8 cellular contexts compared by ENCODE assay signal in genomic region chr10:89207181-89207800, GRCh38. TPM values are rescaled to one million over a fixed set of nuclear protein-coding genes. Genes with fewer than 3 reads are reported as not detected.
DNase-seq lines count a peak whose midpoint lies in the region; ATAC-seq and TF ChIP-seq lines count a peak whose summit lies in the region.

Gene CH25H, minus strand, starts transcription at chr10:89207317. Its CDS starts 25 bp downstream, at chr10:89207292.

- H3K27me3 ChIP-seq in CD8-positive, alpha-beta T cell (ENCODE audit: insufficient read depth, low read length) = peaks cover 12% of the 10 kb centered on the region
- H3K27me3 ChIP-seq in gastrocnemius medialis = peaks cover 15 to 40% (median 33%) of the 10 kb centered on the region in 3 donors

- TF ChIP-seq POLR2A in gastrocnemius medialis (IDR thresholded peaks at IDR 0.05) = peak in 1 of 2 donors; percentile 31

- H3K27ac ChIP-seq in CD8-positive, alpha-beta T cell (ENCODE audit: low read depth, low read length) = no peak within 1 kb of the TSS
- H3K27ac ChIP-seq in gastrocnemius medialis = peak within 1 kb of the TSS; percentile 53 to 78 (median 66)

- H3K27ac Mint-ChIP-seq in CD8-positive, alpha-beta T cell = peak within 1 kb of the TSS; percentile 62
- peak within 1 kb of the TSS; percentile 23 for H3K27ac Mint-ChIP-seq in central memory CD8-positive, alpha-beta T cell (ENCODE audit: low read depth)

- peak; percentile 39 for ATAC-seq in CD8-positive, alpha-beta T cell
- ATAC-seq in HG03175 (IDR thresholded peaks at IDR 0.05; ENCODE audit: unreplicated experiment) = peak; percentile 53
- peak; percentile 47 for ATAC-seq in central memory CD8-positive, alpha-beta T cell (replicated peaks; ENCODE audit: extremely low read depth, poor library complexity, severe bottlenecking)
- peak; percentile 64 to 65 for ATAC-seq in gastrocnemius medialis
- ATAC-seq in GM18519 (IDR thresholded peaks at IDR 0.05; ENCODE audit: low FRiP score, unreplicated experiment) = no peak

- H3K4me3 ChIP-seq in CD8-positive, alpha-beta T cell (ENCODE audit: low read depth, low read length) = peak within 1 kb of the TSS; percentile 67
- peak within 1 kb of the TSS; percentile 50 to 83 (median 53) for H3K4me3 ChIP-seq in gastrocnemius medialis

- CTCF ChIA-PET in CD8-positive, alpha-beta T cell (lab: Charles Lee) = interaction anchor here (0.5 to 5.9 kb wide), 10 partner anchors 8 to 371 kb away, joined by 3 to 42 read pairs (median 5); partner anchors contain the start of gene FAS

- in situ Hi-C loops in gastrocnemius medialis (cut with MboI; ENCODE audit: low sequenced_read_pairs in 4 of 4) = loop anchor here in 2 of 4 donors (25.0 kb wide), 1 partner anchor 370 kb away; no protein-coding TSS in a partner anchor

- no peaks in the 10 kb centered on the region for H3K9me3 ChIP-seq in CD8-positive, alpha-beta T cell (ENCODE audit: low read length)
- no peaks in the 10 kb centered on the region for H3K9me3 ChIP-seq in gastrocnemius medialis

- H3K36me3 ChIP-seq in CD8-positive, alpha-beta T cell (ENCODE audit: insufficient read depth, low read length) = no peaks in the 10 kb centered on the region
- H3K36me3 ChIP-seq in gastrocnemius medialis = no peaks in the 10 kb centered on the region

- H3K4me1 ChIP-seq in CD8-positive, alpha-beta T cell (ENCODE audit: insufficient read depth, low read length) = peaks cover 19% of the 10 kb centered on the region
- H3K4me1 ChIP-seq in gastrocnemius medialis = peaks cover 0 to 9% of the 10 kb centered on the region in 2 donors

- peaks cover 16% of the 10 kb centered on the region for H3K4me1 Mint-ChIP-seq in CD8-positive, alpha-beta T cell (ENCODE audit: low read depth)
- peaks cover 10% of the 10 kb centered on the region for H3K4me1 Mint-ChIP-seq in central memory CD8-positive, alpha-beta T cell

- H3K27me3 Mint-ChIP-seq in CD8-positive, alpha-beta T cell (ENCODE audit: low read depth) = peaks cover 47% of the 10 kb centered on the region
- peaks cover 27% of the 10 kb centered on the region for H3K27me3 Mint-ChIP-seq in central memory CD8-positive, alpha-beta T cell

- POLR2A ChIA-PET in CD8-positive, alpha-beta T cell (lab: Charles Lee) = interaction anchor here (0.8 to 2.2 kb wide), 6 partner anchors 8 to 217 kb away, joined by 3 to 10 read pairs (median 3); partner anchors contain the start of genes FAS and LIPA

- TF ChIP-seq CTCF in CD8-positive, alpha-beta T cell (IDR thresholded peaks at IDR 0.05) = no peak
- TF ChIP-seq CTCF in gastrocnemius medialis (IDR thresholded peaks at IDR 0.05 in 4 of 5, conservative IDR thresholded peaks at IDR 0.05 in 1 of 5) = no peak

- no peaks in the 10 kb centered on the region for H3K36me3 Mint-ChIP-seq in CD8-positive, alpha-beta T cell
- H3K36me3 Mint-ChIP-seq in central memory CD8-positive, alpha-beta T cell (ENCODE audit: insufficient read depth) = no peaks in the 10 kb centered on the region

- H3K4me3 Mint-ChIP-seq in CD8-positive, alpha-beta T cell = peak within 1 kb of the TSS; percentile 81
- H3K4me3 Mint-ChIP-seq in central memory CD8-positive, alpha-beta T cell = peak within 1 kb of the TSS; percentile 80

- H3K9me3 Mint-ChIP-seq in CD8-positive, alpha-beta T cell = no peaks in the 10 kb centered on the region
- no peaks in the 10 kb centered on the region for H3K9me3 Mint-ChIP-seq in central memory CD8-positive, alpha-beta T cell

- peak in 4 of 7 experiments; percentile 30 to 61 (median 49) for DNase-seq in CD8-positive, alpha-beta T cell
- peak; percentile 21 for DNase-seq in T-helper 22 cell (ENCODE audit: low read depth)
- DNase-seq in central memory CD8-positive, alpha-beta T cell (ENCODE audit: low spot score in 2 of 2) = no peak
- DNase-seq in iPS-NIHi7 (ENCODE audit: extremely low spot score) = peak; percentile 60
- peak; percentile 27 to 28 for DNase-seq in gastrocnemius medialis
- DNase-seq in NCI-H187 treated with DMSO at 0.1 percent for 48 hours (lab: John Stamatoyannopoulos, UW) = no peak

- intact Hi-C loops in CD8-positive, alpha-beta T cell (cut with DNase I, micrococcal nuclease) = no loop called here
- intact Hi-C loops in gastrocnemius medialis (cut with DNase I; ENCODE audit: low total_unique reads) = no loop called here

RNA-seq across cellular contexts. Expression of gene CH25H, which starts in this region (rescaled TPM):
- total RNA-seq in CD8-positive, alpha-beta T cell = under 1 TPM; 0.44 to 0.54 TPM
- 1 to 10 TPM in 1 of 4 donors, under 1 TPM in 1, not detected in 2; 0.85 to 1.1 TPM for total RNA-seq in gastrocnemius medialis

Comparison
In these comparisons a context has a peak if more than half of its experiments do, and no peak if none do; other contexts are left out.
1. Peak in DNase-seq, ATAC-seq and H3K4me3 ChIP-seq in CD8-positive, alpha-beta T cell; RNA of the gene not detected or under 1 TPM.
2. DNase-seq: peak in T-helper 22 cell (single experiment), iPS-NIHi7 (single experiment) and gastrocnemius medialis (2 of 2); none in central memory CD8-positive, alpha-beta T cell (0 of 2) and NCI-H187 treated with DMSO at 0.1 percent for 48 hours (single experiment).